In the genomic region with DNA sequence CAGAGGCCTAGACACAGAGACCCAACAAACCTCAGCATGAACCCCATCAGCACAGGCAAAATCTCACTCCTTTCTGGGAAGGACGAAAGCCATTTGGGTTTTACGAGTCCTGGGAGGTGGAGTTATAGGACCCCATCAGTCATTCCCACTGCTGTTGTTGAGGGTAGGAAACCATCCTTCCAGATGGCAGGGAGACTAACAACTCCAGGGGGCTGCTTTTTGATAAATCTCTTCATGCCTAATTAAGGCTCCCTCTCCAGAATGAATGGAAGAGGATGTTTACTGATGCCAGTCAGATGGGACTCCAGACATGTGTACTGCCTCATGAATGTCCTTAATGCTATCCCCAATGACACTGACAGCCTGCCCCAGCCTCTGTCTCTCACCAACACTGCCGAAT, we compare ENCODE assay signal across 20 cellular contexts.
"Had no signal": no experiment of that assay in that cellular context is flagged by ENCODE, and none has a peak within 500 bp of the region (broad histone marks: within the 10 kb centered on the region; RNA-seq: fewer than 3 reads in every experiment).

No MANE protein-coding gene starts in this region.

- H3K27me3 Mint-ChIP-seq: activated B cell treated with CpG ODN at 0.5 μM for 24 hours; stimulated activated memory B cell treated with anti-CD40 and anti-IgM and Interleukin-4, amounts not matched to agents 10 μg/mL and 1 μg/mL and 100 μg/mL, for 72 hours had no signal

- H3K79me2 ChIP-seq: hepatocyte had no signal

- H3K9me3 ChIP-seq: lower lobe of right lung, spleen, testis, upper lobe of left lung had no signal

- H3K4me1 Mint-ChIP-seq: activated B cell treated with CpG ODN at 0.5 μM for 24 hours; activated CD8-positive, alpha-beta memory T cell treated with anti-CD3 and anti-CD28 coated beads, Interleukin-2, amount 10 ng/mL, durations not matched to agents 7 days and 5 days; natural killer cell; stimulated activated memory B cell treated with anti-CD40 and anti-IgM and Interleukin-4, amounts not matched to agents 10 μg/mL and 1 μg/mL and 100 μg/mL, for 72 hours had no signal

- H3K4me1 ChIP-seq: lower lobe of right lung, spleen, testis, upper lobe of left lung had no signal

- H3K27ac ChIP-seq: cardiac muscle cell, epithelial cell of prostate, hepatocyte, lower lobe of right lung, spleen, testis, upper lobe of left lung had no signal

- H3K4me3 ChIP-seq: cardiac muscle cell, hepatocyte, lower lobe of right lung, spleen, testis, upper lobe of left lung had no signal

- H3K4me3 Mint-ChIP-seq: activated B cell treated with CpG ODN at 0.5 μM for 24 hours; activated CD4-positive, alpha-beta memory T cell treated with anti-CD3 and anti-CD28 coated beads for 36 hours; activated CD8-positive, alpha-beta memory T cell treated with anti-CD3 and anti-CD28 coated beads, Interleukin-2, amount 10 ng/mL, durations not matched to agents 7 days and 5 days; activated naive CD8-positive, alpha-beta T cell; effector memory CD8-positive, alpha-beta T cell; natural killer cell; stimulated activated memory B cell treated with anti-CD40 and anti-IgM and Interleukin-4, amounts not matched to agents 10 μg/mL and 1 μg/mL and 100 μg/mL, for 72 hours had no signal

- H3K36me3 ChIP-seq: cardiac muscle cell, lower lobe of right lung, spleen, upper lobe of left lung had no signal

- DNase-seq: activated B cell treated with CpG ODN at 0.5 μM for 24 hours; activated CD4-positive, alpha-beta memory T cell treated with anti-CD3 and anti-CD28 coated beads for 36 hours; activated CD4-positive, alpha-beta T cell treated with anti-CD3 and anti-CD28 coated beads for 4 hours; effector memory CD8-positive, alpha-beta T cell; foreskin fibroblast; left cardiac atrium; lower lobe of right lung; natural killer cell; nucleus accumbens; posterior cingulate gyrus; spleen; stimulated activated CD4-positive, alpha-beta T cell treated with anti-CD3 and anti-CD28 coated beads, Interleukin-4, amount 100 ng/mL, for 4 hours; testis; upper lobe of left lung had no signal

- ATAC-seq: activated CD8-positive, alpha-beta memory T cell treated with anti-CD3 and anti-CD28 coated beads, Interleukin-2, amount 10 ng/mL, durations not matched to agents 7 days and 5 days; effector memory CD8-positive, alpha-beta T cell; left cardiac atrium; lower lobe of right lung; natural killer cell; stimulated activated memory B cell treated with anti-CD40 and anti-IgM and Interleukin-4, amounts not matched to agents 10 μg/mL and 1 μg/mL and 100 μg/mL, for 72 hours had no signal

- H3K36me3 Mint-ChIP-seq: activated CD4-positive, alpha-beta memory T cell treated with anti-CD3 and anti-CD28 coated beads for 36 hours; activated CD8-positive, alpha-beta memory T cell treated with anti-CD3 and anti-CD28 coated beads, Interleukin-2, amount 10 ng/mL, durations not matched to agents 7 days and 5 days; activated naive CD8-positive, alpha-beta T cell; natural killer cell; stimulated activated memory B cell treated with anti-CD40 and anti-IgM and Interleukin-4, amounts not matched to agents 10 μg/mL and 1 μg/mL and 100 μg/mL, for 72 hours had no signal

- H3K9me3 Mint-ChIP-seq: activated B cell treated with CpG ODN at 0.5 μM for 24 hours; activated CD4-positive, alpha-beta memory T cell treated with anti-CD3 and anti-CD28 coated beads for 36 hours; effector memory CD8-positive, alpha-beta T cell; natural killer cell; stimulated activated memory B cell treated with anti-CD40 and anti-IgM and Interleukin-4, amounts not matched to agents 10 μg/mL and 1 μg/mL and 100 μg/mL, for 72 hours had no signal

- H3K27me3 ChIP-seq: cardiac muscle cell, hepatocyte, testis, upper lobe of left lung had no signal

- H3K27ac Mint-ChIP-seq: activated B cell treated with CpG ODN at 0.5 μM for 24 hours; activated CD4-positive, alpha-beta memory T cell treated with anti-CD3 and anti-CD28 coated beads for 36 hours; activated CD8-positive, alpha-beta memory T cell treated with anti-CD3 and anti-CD28 coated beads, Interleukin-2, amount 10 ng/mL, durations not matched to agents 7 days and 5 days; activated naive CD8-positive, alpha-beta T cell; effector memory CD8-positive, alpha-beta T cell; natural killer cell; stimulated activated memory B cell treated with anti-CD40 and anti-IgM and Interleukin-4, amounts not matched to agents 10 μg/mL and 1 μg/mL and 100 μg/mL, for 72 hours had no signal

- H2AFZ ChIP-seq: hepatocyte had no signal

- H3K4me2 ChIP-seq: hepatocyte had no signal
